9 cellular contexts compared by ENCODE assay signal in genomic region chr9:116000748-116001329, GRCh38.
A peak's percentile ranks its signal among the peaks of the same experiment; 100 is the strongest.
DNase-seq lines count a peak whose midpoint lies in the region; ATAC-seq and TF ChIP-seq lines count a peak whose summit lies in the region.
"Had no signal": no experiment of that assay in that cellular context is flagged by ENCODE, and none has a peak within 500 bp of the region (broad histone marks: within the 10 kb centered on the region; RNA-seq: fewer than 3 reads in every experiment).

No MANE protein-coding gene starts in this region.

- H3K4me3 Mint-ChIP-seq in glutamatergic neuron (ENCODE audit: unreplicated experiment), result no peak overlapping the region

- in situ Hi-C loops in G401 (cut with HindIII; ENCODE audit: low sequenced_read_pairs), result no loop called here

- no peaks in the 10 kb centered on the region for H3K36me3 Mint-ChIP-seq in glutamatergic neuron (ENCODE audit: unreplicated experiment)

- H3K9me3 ChIP-seq in OCI-LY3 (ENCODE audit: insufficient read depth, low read length), result no peaks in the 10 kb centered on the region

- ATAC-seq in GM21619 (IDR thresholded peaks at IDR 0.05; ENCODE audit: unreplicated experiment) (peak; percentile 79), HG03095 (IDR thresholded peaks at IDR 0.05; ENCODE audit: unreplicated experiment) (no peak)

- no peak overlapping the region for H3K9ac ChIP-seq in OCI-LY3 (ENCODE audit: low read length)

- TF ChIP-seq CTCF in OCI-LY3 (IDR thresholded peaks at IDR 0.05; ENCODE audit: low read depth, low read length) (peak; percentile 54), glutamatergic neuron (IDR thresholded peaks at IDR 0.05; ENCODE audit: partially characterized antibody, unreplicated experiment) (peak; percentile 88)

- no peak overlapping the region for H3K27ac ChIP-seq in OCI-LY3 (ENCODE audit: low read length)
- H3K27ac ChIP-seq: SK-N-MC had no signal

- no peaks in the 10 kb centered on the region for H3K79me2 ChIP-seq in OCI-LY3 (ENCODE audit: low read length)

- no peaks in the 10 kb centered on the region for H3K36me3 ChIP-seq in OCI-LY3 (replicated peaks; ENCODE audit: low read depth, low read length)

- H3K27me3 Mint-ChIP-seq in glutamatergic neuron (ENCODE audit: unreplicated experiment), result peaks cover 3% of the 10 kb centered on the region

- no peaks in the 10 kb centered on the region for H3K27me3 ChIP-seq in OCI-LY3 (ENCODE audit: low read depth, low read length)

- peaks cover 1% of the 10 kb centered on the region for H3K9me3 Mint-ChIP-seq in glutamatergic neuron (ENCODE audit: unreplicated experiment)

- H3K4me1 ChIP-seq in OCI-LY3 (ENCODE audit: low read length), result no peaks in the 10 kb centered on the region

- no peak overlapping the region for H3K4me3 ChIP-seq in OCI-LY3 (ENCODE audit: low read length)
- H3K4me3 ChIP-seq: SK-N-MC had no signal

- peak; percentile 9 for DNase-seq in G401 (ENCODE audit: low spot score)
- peak; percentile 54 for DNase-seq in glutamatergic neuron
- DNase-seq in germinal center (ENCODE audit: low spot score), result no peak
- DNase-seq in activated CD4-positive, CD25-positive, alpha-beta regulatory T cell treated with anti-CD3 and anti-CD28 coated beads, Interleukin-2, amount 50 U/mL, for 72 hours, result no peak
- no peak for DNase-seq in NCI-H1092 (lab: John Stamatoyannopoulos, UW)

- no peak overlapping the region for H3K4me2 ChIP-seq in OCI-LY3 (ENCODE audit: low read length)

- H3K27ac Mint-ChIP-seq in glutamatergic neuron (ENCODE audit: unreplicated experiment), result no peak overlapping the region

- H4K20me1 ChIP-seq in OCI-LY3 (ENCODE audit: insufficient read depth, low read length), result no peaks in the 10 kb centered on the region

- H2AFZ ChIP-seq in OCI-LY3 (ENCODE audit: low read depth, low read length), result no peak overlapping the region

- no peaks in the 10 kb centered on the region for H3K4me1 Mint-ChIP-seq in glutamatergic neuron (ENCODE audit: low read depth, unreplicated experiment)

Comparison
In these comparisons a context has a peak if more than half of its experiments do, and no peak if none do; other contexts are left out.
1. DNase-seq: peak in G401 (single experiment) and glutamatergic neuron (single experiment); none in germinal center (single experiment), activated CD4-positive, CD25-positive, alpha-beta regulatory T cell treated with anti-CD3 and anti-CD28 coated beads, Interleukin-2, amount 50 U/mL, for 72 hours (single experiment) and NCI-H1092 (single experiment).